In the genomic region with DNA sequence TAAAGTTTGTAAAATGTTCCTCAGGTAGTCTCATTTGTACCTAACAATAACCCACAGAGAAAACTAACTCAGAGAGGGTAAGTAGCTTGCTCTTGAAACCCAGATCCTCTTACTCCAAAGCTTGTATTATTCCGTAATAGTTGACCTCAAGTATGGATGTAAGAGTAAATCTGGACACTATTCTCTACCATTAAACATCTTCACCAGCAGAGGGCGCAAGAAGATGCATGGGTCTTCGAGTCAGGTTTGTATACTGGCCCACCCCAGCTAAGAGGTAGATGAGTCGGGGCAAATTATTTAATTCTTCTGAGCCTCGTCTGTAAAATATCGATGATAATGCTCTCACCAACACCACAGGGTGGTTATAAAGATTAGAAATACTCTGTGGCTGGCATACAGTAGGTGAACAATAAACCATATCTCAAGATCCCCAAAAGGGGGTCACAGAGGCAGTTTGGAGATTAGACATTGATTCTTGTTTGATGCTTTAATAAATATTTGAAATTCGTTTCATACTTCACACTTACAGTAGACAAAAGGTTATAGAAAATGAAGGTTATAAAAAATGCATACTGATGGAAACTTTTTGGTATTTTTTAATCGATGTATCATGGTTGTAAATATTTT, we compare ENCODE assay signal across 8 cellular contexts. TPM values are rescaled to one million over a fixed set of nuclear protein-coding genes. Genes with fewer than 3 reads are reported as not detected.
A peak's percentile ranks its signal among the peaks of the same experiment; 100 is the strongest.
DNase-seq lines count a peak whose midpoint lies in the region; ATAC-seq and TF ChIP-seq lines count a peak whose summit lies in the region.

No MANE protein-coding gene starts in this region.

- H3K9me3 ChIP-seq in prostate gland: no peaks in the 10 kb centered on the region

- H3K4me1 ChIP-seq in prostate gland (replicated peaks): no peaks in the 10 kb centered on the region

- 27% methylated on average over 8 of the region's 8 CpGs for WGBS in prostate gland

- TF ChIP-seq EP300 in Ishikawa (IDR thresholded peaks at IDR 0.05; ENCODE audit: borderline replicate concordance): no peak

- intact Hi-C loops in prostate gland (cut with DNase I): loop anchor here (2.0 to 10.0 kb wide), 5 partner anchors 197 to 453 kb away; a partner anchor contains a TSS

- H3K4me3 ChIP-seq in prostate gland: no peak overlapping the region

- no peak overlapping the region for H3K27ac ChIP-seq in prostate gland

- ATAC-seq in GM21515 (IDR thresholded peaks at IDR 0.05; ENCODE audit: unreplicated experiment) (no peak), GM18909 (IDR thresholded peaks at IDR 0.05; ENCODE audit: poor library complexity, unreplicated experiment) (no peak)

- peak; percentile 81 for TF ChIP-seq RAD21 in Ishikawa (IDR thresholded peaks at IDR 0.05; ENCODE audit: low read depth)

- DNase-seq in DMS79 (lab: John Stamatoyannopoulos, UW): peak; percentile 19
- DNase-seq in RPMI7951 (ENCODE audit: low read depth): peak; percentile 68
- DNase-seq in activated gamma-delta T cell treated with anti-CD3 and anti-CD28 coated beads, Interleukin-2, amount 50 U/mL, for 16 hours (ENCODE audit: low read depth): peak; percentile 59
- DNase-seq in glomerular visceral epithelial cell (ENCODE audit: extremely low spot score): peak; percentile 82
- DNase-seq in prostate gland (ENCODE audit: low spot score): peak; percentile 77

- H3K27me3 ChIP-seq in prostate gland (replicated peaks; ENCODE audit: insufficient read depth): no peaks in the 10 kb centered on the region

- no peak for TF ChIP-seq POLR2A in prostate gland (IDR thresholded peaks at IDR 0.05)

- no peaks in the 10 kb centered on the region for H3K36me3 ChIP-seq in prostate gland

- TF ChIP-seq CTCF in prostate gland (IDR thresholded peaks at IDR 0.05): peak; percentile 76 to 86 (median 81)

TF ChIP-seq in Ishikawa, 13 proteins besides CTCF, POLR2A, EP300 and RAD21:
- TF ChIP-seq TAF1 (IDR thresholded peaks at IDR 0.05; ENCODE audit: low read depth) (no peak), TEAD4 (IDR thresholded peaks at IDR 0.05) (no peak)

RNA-seq across cellular contexts. Expression of a gene that starts 3.5 kb away (rescaled TPM):
- 0.88 and 1.9 TPM in 2 replicates for total RNA-seq in RPMI7951 (2014; rRNA removed; shearing (Covaris generic))
- total RNA-seq in prostate gland: 10 to 100 TPM in 1 of 2 donors, 1 to 10 TPM in 1; 3.9 to 16.2 TPM

Comparison
In these comparisons a context has a peak if more than half of its experiments do, and no peak if none do; other contexts are left out.
1. DNase-seq: peak in every context shown above with its lines; median percentile 82 in glomerular visceral epithelial cell; 77 in prostate gland; 68 in RPMI7951; 59 in activated gamma-delta T cell treated with anti-CD3 and anti-CD28 coated beads, Interleukin-2, amount 50 U/mL, for 16 hours; 19 in DMS79.